22 cellular contexts compared by ENCODE assay signal in genomic region chr12:97940105-97940504, GRCh38.
"Had no signal": no experiment of that assay in that cellular context is flagged by ENCODE, and none has a peak within 500 bp of the region (broad histone marks: within the 10 kb centered on the region; RNA-seq: fewer than 3 reads in every experiment).

No MANE protein-coding gene starts in this region.

- DNase-seq: activated B cell treated with CpG ODN at 0.5 μM for 24 hours; activated CD4-positive, alpha-beta T cell treated with anti-CD3 and anti-CD28 coated beads for 1 hour; activated CD4-positive, alpha-beta T cell treated with anti-CD3 and anti-CD28 coated beads, Interleukin-2, amount 10 ng/mL, durations not matched to agents 24 days and 14 days; activated CD4-positive, alpha-beta T cell treated with anti-CD3 and anti-CD28 coated beads, Interleukin-2, amount 50 U/mL, for 48 hours; activated CD8-positive, alpha-beta memory T cell treated with anti-CD3 and anti-CD28 coated beads, Interleukin-2, amount 10 ng/mL, durations not matched to agents 7 days and 5 days; activated effector memory CD4-positive, alpha-beta T cell treated with Interleukin-2 at 50 U/mL for 16 hours; activated naive CD4-positive, alpha-beta T cell; activated T-cell treated with anti-CD3 and anti-CD28 coated beads, Interleukin-2, amount 50 U/mL, for 24 hours; KBM-7; NCI-H1048; NCI-H146; NCI-H187 treated with DMSO at 0.1 percent for 48 hours; NCI-H2081 treated with DMSO at 0.1 percent for 48 hours; NCI-H2171; NCI-H526 treated with DMSO at 0.1 percent for 48 hours; NCI-H82; SIG-M5; T-cell; T-helper 2 cell; T1000 had no signal

- H3K27me3 ChIP-seq: cardiac muscle cell had no signal

- H3K27ac ChIP-seq: cardiac muscle cell, SK-N-MC had no signal

- H3K4me3 ChIP-seq: cardiac muscle cell, SK-N-MC had no signal

- H3K36me3 ChIP-seq: cardiac muscle cell had no signal
